Comparison of ENCODE assay signal across 26 cellular contexts in genomic region chr2:69784228-69784627, GRCh38.
"Had no signal": no experiment of that assay in that cellular context is flagged by ENCODE, and none has a peak within 500 bp of the region (broad histone marks: within the 10 kb centered on the region; RNA-seq: fewer than 3 reads in every experiment).

No MANE protein-coding gene starts in this region.

- H3K27ac Mint-ChIP-seq: activated CD4-positive, alpha-beta memory T cell treated with anti-CD3 and anti-CD28 coated beads, Interleukin-2, amount 10 ng/mL, durations not matched to agents 7 days and 5 days; activated CD8-positive, alpha-beta memory T cell treated with anti-CD3 and anti-CD28 coated beads, Interleukin-2, amount 10 ng/mL, durations not matched to agents 7 days and 5 days; activated naive CD4-positive, alpha-beta T cell treated with anti-CD3 and anti-CD28 coated beads, Interleukin-2, amount 10 ng/mL, durations not matched to agents 7 days and 5 days; activated naive CD8-positive, alpha-beta T cell; activated naive CD8-positive, alpha-beta T cell treated with anti-CD3 and anti-CD28 coated beads, Interleukin-2, amount 50 U/mL, for 24 hours had no signal

- H3K9me3 Mint-ChIP-seq: activated CD4-positive, alpha-beta memory T cell treated with anti-CD3 and anti-CD28 coated beads, Interleukin-2, amount 10 ng/mL, durations not matched to agents 7 days and 5 days; activated naive CD4-positive, alpha-beta T cell treated with anti-CD3 and anti-CD28 coated beads, Interleukin-2, amount 10 ng/mL, durations not matched to agents 7 days and 5 days; activated naive CD8-positive, alpha-beta T cell treated with anti-CD3 and anti-CD28 coated beads, Interleukin-2, amount 50 U/mL, for 24 hours had no signal

- H3K27me3 ChIP-seq: cardiac muscle cell, SJCRH30 had no signal

- ATAC-seq: activated CD8-positive, alpha-beta memory T cell treated with anti-CD3 and anti-CD28 coated beads, Interleukin-2, amount 10 ng/mL, durations not matched to agents 7 days and 5 days; activated naive CD8-positive, alpha-beta T cell treated with anti-CD3 and anti-CD28 coated beads, Interleukin-2, amount 50 U/mL, for 24 hours; Panc1 had no signal

- H3K4me3 Mint-ChIP-seq: activated CD4-positive, alpha-beta memory T cell treated with anti-CD3 and anti-CD28 coated beads, Interleukin-2, amount 10 ng/mL, durations not matched to agents 7 days and 5 days; activated CD8-positive, alpha-beta memory T cell treated with anti-CD3 and anti-CD28 coated beads, Interleukin-2, amount 10 ng/mL, durations not matched to agents 7 days and 5 days; activated naive CD4-positive, alpha-beta T cell treated with anti-CD3 and anti-CD28 coated beads, Interleukin-2, amount 10 ng/mL, durations not matched to agents 7 days and 5 days; activated naive CD8-positive, alpha-beta T cell; activated naive CD8-positive, alpha-beta T cell treated with anti-CD3 and anti-CD28 coated beads, Interleukin-2, amount 50 U/mL, for 24 hours had no signal

- H3K27me3 Mint-ChIP-seq: activated CD4-positive, alpha-beta memory T cell treated with anti-CD3 and anti-CD28 coated beads, Interleukin-2, amount 10 ng/mL, durations not matched to agents 7 days and 5 days; activated CD8-positive, alpha-beta memory T cell treated with anti-CD3 and anti-CD28 coated beads, Interleukin-2, amount 10 ng/mL, durations not matched to agents 7 days and 5 days; activated naive CD4-positive, alpha-beta T cell treated with anti-CD3 and anti-CD28 coated beads, Interleukin-2, amount 10 ng/mL, durations not matched to agents 7 days and 5 days; activated naive CD8-positive, alpha-beta T cell treated with anti-CD3 and anti-CD28 coated beads, Interleukin-2, amount 50 U/mL, for 24 hours had no signal

- H3K4me3 ChIP-seq: cardiac muscle cell, SJCRH30, SK-N-MC had no signal

- DNase-seq: activated CD4-positive, alpha-beta memory T cell treated with anti-CD3 and anti-CD28 coated beads, Interleukin-2, amount 10 ng/mL, durations not matched to agents 7 days and 5 days; activated CD4-positive, alpha-beta T cell treated with anti-CD3 and anti-CD28 coated beads for 1 hour; activated CD4-positive, alpha-beta T cell treated with anti-CD3 and anti-CD28 coated beads for 48 hours; activated CD4-positive, CD25-positive, alpha-beta regulatory T cell; activated CD8-positive, alpha-beta memory T cell treated with anti-CD3 and anti-CD28 coated beads for 24 hours; activated CD8-positive, alpha-beta memory T cell treated with anti-CD3 and anti-CD28 coated beads, Interleukin-2, amount 10 ng/mL, durations not matched to agents 7 days and 5 days; activated CD8-positive, alpha-beta memory T cell treated with anti-CD3 and anti-CD28 coated beads, Interleukin-2, amount 50 U/mL, for 48 hours; activated effector memory CD4-positive, alpha-beta T cell treated with Interleukin-2 at 50 U/mL for 16 hours; activated naive CD4-positive, alpha-beta T cell treated with anti-CD3 and anti-CD28 coated beads, Interleukin-2, amount 10 ng/mL, durations not matched to agents 7 days and 5 days; activated naive CD8-positive, alpha-beta T cell treated with anti-CD3 and anti-CD28 coated beads, Interleukin-2, amount 50 U/mL, for 24 hours; activated T-cell treated with anti-CD3 and anti-CD28 coated beads, Interleukin-2, amount 50 U/mL, for 48 hours; anterior cingulate cortex; NCI-H1105; NCI-H1417 treated with DMSO at 0.1 percent for 48 hours; NCI-H187 treated with DMSO at 0.1 percent for 48 hours; NCI-H2081; NCI-H226; NCI-H524 treated with DMSO at 0.1 percent for 48 hours; SHP77; SJCRH30; T1000; WERI-Rb-1 had no signal

- H3K9me3 ChIP-seq: SJCRH30 had no signal

- H3K27ac ChIP-seq: cardiac muscle cell, SJCRH30, SK-N-MC, WERI-Rb-1 had no signal

- H3K36me3 ChIP-seq: cardiac muscle cell, SJCRH30, WERI-Rb-1 had no signal
